Comparison of ENCODE assay signal across 9 cellular contexts in the genomic region with DNA sequence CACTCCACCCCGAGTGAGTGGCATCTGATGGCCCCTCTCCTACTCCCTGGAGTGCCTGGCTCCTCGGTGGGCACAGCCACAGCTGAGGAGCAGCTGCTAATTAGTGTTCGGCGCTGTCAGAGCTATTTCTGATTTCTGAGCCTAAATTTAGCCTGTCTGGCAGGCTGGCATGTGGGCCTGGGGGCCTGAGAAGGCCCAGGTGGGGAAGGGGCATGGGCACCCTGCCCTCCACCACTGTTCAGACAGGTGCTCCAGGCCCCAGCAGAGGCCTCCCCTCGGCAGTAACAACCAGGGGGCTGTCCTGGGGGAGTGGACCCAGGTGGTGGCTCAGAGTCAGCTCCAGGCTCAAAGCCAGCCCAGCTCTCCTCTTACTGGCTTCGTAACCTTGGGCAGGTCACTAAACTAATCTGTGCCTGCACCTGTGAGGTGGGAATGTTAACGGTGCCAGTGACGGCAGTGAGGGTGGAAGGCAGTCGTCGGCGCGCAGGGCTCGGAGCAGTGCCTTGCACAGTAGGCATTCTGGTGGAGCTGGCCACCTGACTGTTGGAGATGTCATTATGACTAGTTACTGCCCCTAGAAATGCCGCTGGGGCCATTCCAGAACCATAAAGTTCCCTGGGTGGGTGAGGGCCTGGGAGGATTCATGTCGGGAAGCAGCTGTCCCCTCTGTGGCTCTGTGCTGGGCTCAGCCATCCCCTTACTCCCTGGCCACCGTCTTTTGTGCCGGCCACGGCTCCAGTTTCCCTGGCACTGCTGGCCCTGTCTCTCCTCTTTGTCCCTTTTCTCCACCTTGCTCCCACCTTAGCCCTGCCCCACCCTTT. TPM values are rescaled to one million over a fixed set of nuclear protein-coding genes. Genes with fewer than 3 reads are reported as not detected.
DNase-seq lines count a peak whose midpoint lies in the region; ATAC-seq, FAIRE-seq and TF ChIP-seq lines count a peak whose summit lies in the region.
"Had no signal": no experiment of that assay in that cellular context is flagged by ENCODE, and none has a peak within 500 bp of the region (broad histone marks: within the 10 kb centered on the region; RNA-seq: fewer than 3 reads in every experiment).

No MANE protein-coding gene starts in this region.

- no peaks in the 10 kb centered on the region for H3K9me2 ChIP-seq in Karpas-422 (replicated peaks; ENCODE audit: insufficient read depth, low read length)

- BruUV-seq in HepG2 (replicated peaks; lab: Mats Ljungman, UMichigan): no TSS peak

- FAIRE-seq in HepG2 (lab: Jason Lieb, UNC): no peak

- peak; percentile 37 for DNase-seq in activated T-cell treated with anti-CD3 and anti-CD28 coated beads for 48 hours (ENCODE audit: low read depth)
- no peak for DNase-seq in activated T-cell treated with anti-CD3 and anti-CD28 coated beads for 4 hours
- DNase-seq in activated T-cell treated with anti-CD3 and anti-CD28 coated beads, Interleukin-2, amount 50 U/mL, for 72 hours: peak; percentile 52 to 56
- no peak for DNase-seq in HepG2 (ENCODE audit: low spot score)
- peak; percentile 13 for DNase-seq in transverse colon
- no peak for DNase-seq in NCI-H2227 treated with DMSO at 0.1 percent for 48 hours (lab: John Stamatoyannopoulos, UW)
- no peak for DNase-seq in Karpas-422
- DNase-seq: BE2C had no signal

- TF ChIP-seq POLR2A in HepG2 (IDR thresholded peaks at IDR 0.05; ENCODE audit: insufficient read depth in 1 of 2, low read depth in 2 of 2, low read length in 2 of 2): no peak
- no peak for TF ChIP-seq POLR2A in transverse colon (IDR thresholded peaks at IDR 0.05)

- peak overlapping the region; percentile 90 for H3K27ac Mint-ChIP-seq in activated T-cell treated with anti-CD3 and anti-CD28 coated beads, Interleukin-2, amount 50 U/mL, for 72 hours

- H3K27me3 ChIP-seq in HepG2 (ENCODE audit: control insufficient read depth in 1 of 2, insufficient read depth in 2 of 2, low read length in 2 of 2) (peaks cover 10 to 40% of the 10 kb centered on the region in 2 experiments; a peak in 4 of 5 replicates), transverse colon (peaks cover 1% of the 10 kb centered on the region), Karpas-422 (ENCODE audit: low read length) (no peaks in the 10 kb centered on the region)
- H3K27me3 ChIP-seq: BE2C had no signal

- H3K36me3 Mint-ChIP-seq in activated T-cell treated with anti-CD3 and anti-CD28 coated beads, Interleukin-2, amount 50 U/mL, for 72 hours (ENCODE audit: insufficient read depth in 2 of 2): peaks cover 5 to 15% of the 10 kb centered on the region in 2 donors

- peaks cover 71% of the 10 kb centered on the region for H3K4me1 ChIP-seq in HepG2 (ENCODE audit: insufficient read depth, low read length)
- peaks cover 8 to 50% (median 27%) of the 10 kb centered on the region in 4 donors for H3K4me1 ChIP-seq in transverse colon
- H3K4me1 ChIP-seq in Karpas-422 (ENCODE audit: low read length): peaks cover 19% of the 10 kb centered on the region

- H3K27me3 Mint-ChIP-seq in activated T-cell treated with anti-CD3 and anti-CD28 coated beads, Interleukin-2, amount 50 U/mL, for 72 hours (ENCODE audit: low read depth): no peaks in the 10 kb centered on the region

- no peaks in the 10 kb centered on the region for H4K20me1 ChIP-seq in HepG2 (ENCODE audit: insufficient read depth, low read length)
- no peaks in the 10 kb centered on the region for H4K20me1 ChIP-seq in Karpas-422 (ENCODE audit: insufficient read depth, low read depth, low read length)

- TF ChIP-seq CTCF in HepG2 (CRISPR knock-in tag; IDR thresholded peaks at IDR 0.05) (no peak), transverse colon (IDR thresholded peaks at IDR 0.05) (no peak)

- H3K9me3 ChIP-seq in HepG2 (ENCODE audit: low read length) (no peaks in the 10 kb centered on the region), transverse colon (no peaks in the 10 kb centered on the region), Karpas-422 (ENCODE audit: low read length) (no peaks in the 10 kb centered on the region)
- H3K9me3 ChIP-seq: BE2C had no signal

- intact Hi-C loops in HepG2 (cut with micrococcal nuclease; ENCODE audit: unreplicated experiment): no loop called here
- intact Hi-C loops in transverse colon (cut with DNase I; ENCODE audit: low total_unique reads): no loop called here

- H3K79me2 ChIP-seq in HepG2 (ENCODE audit: insufficient read depth, low read length): no peaks in the 10 kb centered on the region
- H3K79me2 ChIP-seq in Karpas-422 (ENCODE audit: low read length): no peaks in the 10 kb centered on the region

- H2AFZ ChIP-seq in HepG2 (ENCODE audit: low read length): no peak overlapping the region
- no peak overlapping the region for H2AFZ ChIP-seq in Karpas-422 (ENCODE audit: low read length)

- ATAC-seq in activated T-cell treated with anti-CD3 and anti-CD28 coated beads, Interleukin-2, amount 50 U/mL, for 72 hours (replicated peaks in 1 of 2): no peak
- no peak for ATAC-seq in HepG2
- no peak for ATAC-seq in esophagus mucosa

- H3K27ac ChIP-seq in HepG2 (ENCODE audit: extremely low read length, insufficient read depth, low read length) (no peak overlapping the region), transverse colon (peak overlapping the region; percentile 76 to 84 (median 83)), Karpas-422 (ENCODE audit: low read length) (no peak overlapping the region)

- peak overlapping the region; percentile 84 to 87 for H3K4me3 Mint-ChIP-seq in activated T-cell treated with anti-CD3 and anti-CD28 coated beads, Interleukin-2, amount 50 U/mL, for 72 hours

- WGBS in HepG2 (ENCODE audit: low lambda C conversion rate): 33% methylated on average over 15 of the region's 18 CpGs
- WGBS in transverse colon (ENCODE audit: low coverage in 1 of 2), 2 donors: 23% methylated on average over 17 of the region's 18 CpGs; no CpG with 5 or more reads in 1 of the 2 donors

- TF ChIP-seq RAD21 in HepG2 (CRISPR knock-in tag; IDR thresholded peaks at IDR 0.05): no peak

- POLR2A ChIA-PET in HepG2 (lab: Yijun Ruan, JAX): interaction anchor here (0.5 to 6.0 kb wide), 10 partner anchors 9 to 197 kb away, joined by 3 to 66 read pairs (median 5); a partner anchor contains a TSS

- H3K4me2 ChIP-seq in HepG2 (ENCODE audit: low read depth, low read length) (peak overlapping the region; percentile 74), Karpas-422 (ENCODE audit: low read depth, low read length, poor library complexity, severe bottlenecking) (no peak overlapping the region)

- peak overlapping the region; percentile 7 to 62 (median 19); a peak in 4 of 6 replicates for H3K4me3 ChIP-seq in HepG2 (replicated peaks in 1 of 3; ENCODE audit: insufficient read depth in 1 of 3, low read depth in 2 of 3, low read length in 3 of 3)
- H3K4me3 ChIP-seq in transverse colon: no peak overlapping the region
- no peak overlapping the region for H3K4me3 ChIP-seq in Karpas-422 (ENCODE audit: low read length)

- H3K4me1 Mint-ChIP-seq in activated T-cell treated with anti-CD3 and anti-CD28 coated beads, Interleukin-2, amount 50 U/mL, for 72 hours (ENCODE audit: low read depth): peaks cover 86% of the 10 kb centered on the region

- TF ChIP-seq EP300 in HepG2 (IDR thresholded peaks at IDR 0.05; ENCODE audit: low read depth in 2 of 2, low read length in 2 of 2) (no peak), HepG2 (CRISPR knock-in tag; IDR thresholded peaks at IDR 0.05; ENCODE audit: borderline replicate concordance) (no peak), transverse colon (IDR thresholded peaks at IDR 0.05; ENCODE audit: low read depth) (no peak)

- H3K36me3 ChIP-seq in HepG2 (replicated peaks in 1 of 2; ENCODE audit: control insufficient read depth in 1 of 2, insufficient read depth in 2 of 2, low read length in 2 of 2) (no peaks in the 10 kb centered on the region), transverse colon (no peaks in the 10 kb centered on the region), Karpas-422 (ENCODE audit: insufficient read depth, low read length) (no peaks in the 10 kb centered on the region)
- H3K36me3 ChIP-seq: BE2C had no signal

- H3K9ac ChIP-seq in HepG2 (ENCODE audit: insufficient read depth, low read depth, low read length): peak overlapping the region; percentile 20; the same call in 1 of the 2 replicates
- H3K9ac ChIP-seq in Karpas-422 (ENCODE audit: low read length): no peak overlapping the region

- CTCF ChIA-PET in HepG2 (lab: Yijun Ruan, JAX; ENCODE audit: low intra/inter-chr PET ratio, low total read pairs): interaction anchor here (0.9 to 1.0 kb wide), 2 partner anchors 10 to 93 kb away, joined by 3 to 4 read pairs; a partner anchor contains a TSS

- no peaks in the 10 kb centered on the region for H3K9me3 Mint-ChIP-seq in activated T-cell treated with anti-CD3 and anti-CD28 coated beads, Interleukin-2, amount 50 U/mL, for 72 hours

- in situ Hi-C loops in HepG2 (cut with HindIII; ENCODE audit: extremely low pct_ligation_motif_present, low pct_unique_long_range_greater_than_20kb): no loop called here
- in situ Hi-C loops in transverse colon (cut with MboI; ENCODE audit: low pct_ligation_motif_present in 1 of 4, low pct_unique_long_range_greater_than_20kb in 1 of 4, low sequenced_read_pairs in 3 of 4): no loop called here

RNA-seq across cellular contexts. Expression of a gene that starts 6.6 kb away (rescaled TPM):
- total RNA-seq in activated T-cell treated with anti-CD3 and anti-CD28 coated beads, Interleukin-2, amount 50 U/mL, for 72 hours: 100 to 1,000 TPM; 559 to 689 TPM
- total RNA-seq in HepG2 (2016; rRNA removed; fragmentation: Illumina TruSeq; extraction: Trizol) (0.39 and 0.53 TPM in 2 replicates), transverse colon (10 to 100 TPM in 2 of 4 donors, 1 to 10 TPM in 2; 1.2 to 17.5 (median 10.6) TPM), esophagus mucosa (2.6 TPM)
- 0.61 TPM in 1 of 2 replicates, not detected in the other for total RNA-seq in HepG2 (2016; cell fraction: cytosol; rRNA removed; fragmentation: Illumina TruSeq; extraction: Trizol; ENCODE audit: low read depth)
- total RNA-seq in HepG2 (2016; cell fraction: insoluble cytoplasmic fraction; rRNA removed; fragmentation: Illumina TruSeq; extraction: Trizol): 0.12 and 0.41 TPM in 2 replicates
- total RNA-seq in HepG2 (2016; cell fraction: membrane; rRNA removed; fragmentation: Illumina TruSeq; extraction: Trizol): 0.48 and 0.74 TPM in 2 replicates
- 0.56 and 0.63 TPM in 2 replicates for total RNA-seq in HepG2 (2016; cell fraction: nucleus; rRNA removed; fragmentation: Illumina TruSeq; extraction: Trizol)
- polyA plus RNA-seq in HepG2 (2011; rRNA removed): 0.70 and 1.1 TPM in 2 replicates
- 0.38 and 0.48 TPM in 2 replicates for polyA plus RNA-seq in HepG2 (2011; cell fraction: cytosol; rRNA removed)
- 4.9 and 6.1 TPM in 2 replicates for polyA plus RNA-seq in HepG2 (2011; cell fraction: nucleus; rRNA removed)
- polyA plus RNA-seq in HepG2 (2012): 0.78 and 1.2 TPM in 2 replicates
- 0.27 TPM in 1 of 2 replicates, not detected in the other for polyA plus RNA-seq in HepG2 (2016; cell fraction: cytosol; fragmentation: Illumina TruSeq; extraction: Trizol; ENCODE audit: low read depth)
- polyA plus RNA-seq in HepG2 (2016; cell fraction: insoluble cytoplasmic fraction; fragmentation: Illumina TruSeq; extraction: Trizol; ENCODE audit: low read depth): 0.37 and 0.69 TPM in 2 replicates
- polyA plus RNA-seq in HepG2 (2016; cell fraction: membrane; fragmentation: Illumina TruSeq; extraction: Trizol; ENCODE audit: low read depth): 0.31 and 0.37 TPM in 2 replicates
- polyA plus RNA-seq in HepG2 (2016; cell fraction: nucleus; fragmentation: Illumina TruSeq; extraction: Trizol; ENCODE audit: insufficient read depth, low read depth): 1.9 and 2.6 TPM in 2 replicates
- 0.68 and 17.4 TPM in 2 replicates for polyA minus RNA-seq in HepG2 (2011; rRNA and poly(A)+ RNA removed; ENCODE audit: low replicate concordance)
- polyA minus RNA-seq in HepG2 (2011; cell fraction: cytosol; rRNA and poly(A)+ RNA removed): 0.69 TPM in 1 of 2 replicates, not detected in the other
- polyA minus RNA-seq in HepG2 (2011; cell fraction: nucleus; rRNA and poly(A)+ RNA removed): 0.77 and 1.4 TPM in 2 replicates
- not detected in 2 replicates for total RNA-seq in Karpas-422 (2014; rRNA removed; shearing (Covaris generic); ENCODE audit: low replicate concordance)

RNA-seq across cellular contexts. Expression of a gene that starts 33.6 kb away (rescaled TPM):
- total RNA-seq in activated T-cell treated with anti-CD3 and anti-CD28 coated beads, Interleukin-2, amount 50 U/mL, for 72 hours: 1 to 10 TPM; 1.4 to 1.7 TPM
- total RNA-seq in HepG2 (2016; rRNA removed; fragmentation: Illumina TruSeq; extraction: Trizol): not detected in 2 replicates
- not detected in 2 replicates for total RNA-seq in HepG2 (2016; cell fraction: cytosol; rRNA removed; fragmentation: Illumina TruSeq; extraction: Trizol; ENCODE audit: low read depth)
- total RNA-seq in HepG2 (2016; cell fraction: insoluble cytoplasmic fraction; rRNA removed; fragmentation: Illumina TruSeq; extraction: Trizol): not detected in 2 replicates
- total RNA-seq in HepG2 (2016; cell fraction: membrane; rRNA removed; fragmentation: Illumina TruSeq; extraction: Trizol): not detected in 2 replicates
- total RNA-seq in HepG2 (2016; cell fraction: nucleus; rRNA removed; fragmentation: Illumina TruSeq; extraction: Trizol): not detected in 2 replicates
- polyA plus RNA-seq in HepG2 (2011; rRNA removed): not detected in 2 replicates
- polyA plus RNA-seq in HepG2 (2011; cell fraction: cytosol; rRNA removed): not detected in 2 replicates
- polyA plus RNA-seq in HepG2 (2011; cell fraction: nucleus; rRNA removed): not detected in 2 replicates
- not detected in 2 replicates for polyA plus RNA-seq in HepG2 (2012)
- not detected in 2 replicates for polyA plus RNA-seq in HepG2 (2016; cell fraction: cytosol; fragmentation: Illumina TruSeq; extraction: Trizol; ENCODE audit: low read depth)
- not detected in 2 replicates for polyA plus RNA-seq in HepG2 (2016; cell fraction: insoluble cytoplasmic fraction; fragmentation: Illumina TruSeq; extraction: Trizol; ENCODE audit: low read depth)
- not detected in 2 replicates for polyA plus RNA-seq in HepG2 (2016; cell fraction: membrane; fragmentation: Illumina TruSeq; extraction: Trizol; ENCODE audit: low read depth)
- not detected in 2 replicates for polyA plus RNA-seq in HepG2 (2016; cell fraction: nucleus; fragmentation: Illumina TruSeq; extraction: Trizol; ENCODE audit: insufficient read depth, low read depth)
- polyA minus RNA-seq in HepG2 (2011; rRNA and poly(A)+ RNA removed; ENCODE audit: low replicate concordance): not detected in 2 replicates
- not detected in 2 replicates for polyA minus RNA-seq in HepG2 (2011; cell fraction: cytosol; rRNA and poly(A)+ RNA removed)
- not detected in 2 replicates for polyA minus RNA-seq in HepG2 (2011; cell fraction: nucleus; rRNA and poly(A)+ RNA removed)
- total RNA-seq in transverse colon: under 1 TPM in 1 of 4 donors, not detected in 3; 0.48 TPM
- 0.24 TPM for total RNA-seq in esophagus mucosa
- total RNA-seq in Karpas-422 (2014; rRNA removed; shearing (Covaris generic); ENCODE audit: low replicate concordance): not detected in 2 replicates

Comparison
In these comparisons a context has a peak if more than half of its experiments do, and no peak if none do; other contexts are left out.
1. DNase-seq: peak in activated T-cell treated with anti-CD3 and anti-CD28 coated beads for 48 hours (single experiment), activated T-cell treated with anti-CD3 and anti-CD28 coated beads, Interleukin-2, amount 50 U/mL, for 72 hours (2 of 2) and transverse colon (single experiment); none in activated T-cell treated with anti-CD3 and anti-CD28 coated beads for 4 hours (single experiment), HepG2 (single experiment), NCI-H2227 treated with DMSO at 0.1 percent for 48 hours (single experiment) and Karpas-422 (single experiment).
2. H3K27ac ChIP-seq: peak in transverse colon (4 of 4); none in HepG2 (single experiment) and Karpas-422 (single experiment).
3. H3K4me3 ChIP-seq: peak in HepG2 (3 of 3); none in transverse colon (0 of 4) and Karpas-422 (single experiment).
4. RNA of a gene that starts 6.6 kb away (total RNA-seq): 559 to 689 TPM in activated T-cell treated with anti-CD3 and anti-CD28 coated beads, Interleukin-2, amount 50 U/mL, for 72 hours; 1.2 to 17.5 TPM in transverse colon, 2.6 TPM in esophagus mucosa (single experiment), 0.12 to 0.74 TPM in HepG2 and not detected in Karpas-422; every median in the first group is over 10 times any median in the second.